ENCODE assay signal across 19 cellular contexts in the genomic region with DNA sequence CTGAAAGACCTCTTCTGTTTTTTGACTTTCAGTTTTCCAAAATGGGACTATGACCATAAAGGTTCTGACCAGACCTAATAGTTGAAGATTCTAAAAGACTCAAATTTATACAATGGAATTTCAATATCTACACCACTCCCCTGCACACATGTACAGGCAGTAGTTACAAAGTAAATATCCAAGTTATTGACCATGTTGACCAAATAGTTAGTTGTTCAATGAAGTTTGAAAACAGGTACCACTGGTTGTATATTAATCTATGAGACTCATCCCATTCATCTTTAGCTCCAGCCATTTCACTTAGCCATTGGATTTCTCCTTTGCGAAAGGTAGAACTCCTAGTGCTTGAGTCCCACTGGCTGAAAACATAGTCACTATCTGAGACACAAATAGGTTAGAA.
"Had no signal": no experiment of that assay in that cellular context is flagged by ENCODE, and none has a peak within 500 bp of the region (broad histone marks: within the 10 kb centered on the region; RNA-seq: fewer than 3 reads in every experiment).

No MANE protein-coding gene starts in this region.

- H3K27ac ChIP-seq: RWPE1 had no signal

- DNase-seq: IMR-90, Karpas-422, KG1, MG63, NCI-H1092 treated with DMSO at 0.1 percent for 48 hours, NCI-H1436, NCI-H187, NCI-H2081 treated with DMSO at 0.1 percent for 48 hours, NCI-H2171, NCI-H226, NCI-H446, NCI-H510A, NCI-H524 treated with DMSO at 0.1 percent for 48 hours, NCI-H774, SHP77, SK-N-SH, SW 1271 had no signal

- H3K9ac ChIP-seq: SK-N-SH had no signal

- H3K27me3 ChIP-seq: MG63 had no signal

- H3K4me2 ChIP-seq: SK-N-SH had no signal

- H3K36me3 ChIP-seq: MG63 had no signal

- H3K9me2 ChIP-seq: SK-N-SH had no signal

- H3K9me3 ChIP-seq: MG63, SK-N-SH had no signal

- H3K4me3 ChIP-seq: MG63 had no signal

- ATAC-seq: Panc1 had no signal
